ENCODE assay signal across 24 cellular contexts in genomic region chr22:20003304-20003703, GRCh38. TPM values are rescaled to one million over a fixed set of nuclear protein-coding genes. Genes with fewer than 3 reads are reported as not detected.
DNase-seq lines count a peak whose midpoint lies in the region; ATAC-seq, FAIRE-seq and TF ChIP-seq lines count a peak whose summit lies in the region.
"Had no signal": no experiment of that assay in that cellular context is flagged by ENCODE, and none has a peak within 500 bp of the region (broad histone marks: within the 10 kb centered on the region; RNA-seq: fewer than 3 reads in every experiment).

No MANE protein-coding gene starts in this region.

- in situ Hi-C loops in HepG2 (cut with HindIII; ENCODE audit: extremely low pct_ligation_motif_present, low pct_unique_long_range_greater_than_20kb): no loop called here

- H2AFZ ChIP-seq in HepG2 (ENCODE audit: low read length) (no peak overlapping the region), neural progenitor cell (replicated peaks) (no peak overlapping the region)
- H2AFZ ChIP-seq: GM23248 had no signal

- 98% methylated on average over 1 of the region's 1 CpG for WGBS in HepG2 (ENCODE audit: low lambda C conversion rate)
- 86% methylated on average over 1 of the region's 1 CpG for WGBS in right lobe of liver (ENCODE audit: insufficient coverage, low coverage, low lambda C conversion rate, missing lambda C conversion rate)

- H3K4me3 Mint-ChIP-seq in neural progenitor cell: no peak overlapping the region
- no peak overlapping the region for H3K4me3 Mint-ChIP-seq in activated naive CD4-positive, alpha-beta T cell treated with anti-CD3 and anti-CD28 coated beads for 36 hours
- H3K4me3 Mint-ChIP-seq in HFFc6: no peak overlapping the region
- H3K4me3 Mint-ChIP-seq: B cell; CD4-positive, CD25-positive, alpha-beta regulatory T cell; CD8-positive, alpha-beta T cell had no signal

- H3K4me1 ChIP-seq in HepG2 (ENCODE audit: insufficient read depth, low read length) (peaks cover 43% of the 10 kb centered on the region), right lobe of liver (peaks cover 0 to 24% (median 11%) of the 10 kb centered on the region in 4 donors), neural progenitor cell (peaks cover 30% of the 10 kb centered on the region)
- H3K4me1 ChIP-seq: Caco-2 had no signal

- TF ChIP-seq CTCF in HepG2 (CRISPR knock-in tag; IDR thresholded peaks at IDR 0.05) (no peak), right lobe of liver (IDR thresholded peaks at IDR 0.05) (no peak), neural progenitor cell (IDR thresholded peaks at IDR 0.05) (no peak), HFFc6 (IDR thresholded peaks at IDR 0.05) (no peak)

- no TSS peak for BruUV-seq in HepG2 (replicated peaks; lab: Mats Ljungman, UMichigan)

- H3K36me3 Mint-ChIP-seq in neural progenitor cell: peaks cover 16% of the 10 kb centered on the region
- peaks cover 1% of the 10 kb centered on the region for H3K36me3 Mint-ChIP-seq in activated naive CD4-positive, alpha-beta T cell treated with anti-CD3 and anti-CD28 coated beads for 36 hours (ENCODE audit: low read depth)
- peaks cover 18% of the 10 kb centered on the region for H3K36me3 Mint-ChIP-seq in HFFc6 (ENCODE audit: low read depth)

- H3K9me3 ChIP-seq in HepG2 (ENCODE audit: low read length) (peaks cover 14% of the 10 kb centered on the region), right lobe of liver (peaks cover 0 to 9% (median 0%) of the 10 kb centered on the region in 4 donors), neural progenitor cell (ENCODE audit: low read depth) (peaks cover 14% of the 10 kb centered on the region)

- no peak for TF ChIP-seq EP300 in HepG2 (IDR thresholded peaks at IDR 0.05; ENCODE audit: low read depth in 2 of 2, low read length in 2 of 2)
- no peak for TF ChIP-seq EP300 in HepG2 (CRISPR knock-in tag; IDR thresholded peaks at IDR 0.05; ENCODE audit: borderline replicate concordance)

- DNase-seq in HepG2 (ENCODE audit: low spot score) (no peak), right lobe of liver (no peak), neural progenitor cell (ENCODE audit: low spot score) (no peak), HFFc6 (no peak)
- DNase-seq in activated naive CD4-positive, alpha-beta T cell treated with anti-CD3 and anti-CD28 coated beads for 36 hours: no peak
- DNase-seq: Caco-2; CD4-positive, CD25-positive, alpha-beta regulatory T cell; CD8-positive, alpha-beta T cell; DMS153; DMS79; EL; GDM1; GM23248; H7; HCEC 1CT had no signal

- TF ChIP-seq RAD21 in HepG2 (CRISPR knock-in tag; IDR thresholded peaks at IDR 0.05): no peak

- peaks cover 27% of the 10 kb centered on the region for H3K9me3 Mint-ChIP-seq in neural progenitor cell
- H3K9me3 Mint-ChIP-seq in activated naive CD4-positive, alpha-beta T cell treated with anti-CD3 and anti-CD28 coated beads for 36 hours: peaks cover 13% of the 10 kb centered on the region
- H3K9me3 Mint-ChIP-seq in HFFc6: peaks cover 24% of the 10 kb centered on the region

- TF ChIP-seq POLR2A in HepG2 (IDR thresholded peaks at IDR 0.05; ENCODE audit: insufficient read depth in 1 of 2, low read depth in 2 of 2, low read length in 2 of 2) (no peak), right lobe of liver (IDR thresholded peaks at IDR 0.05) (no peak)

- CTCF ChIA-PET in HepG2 (lab: Yijun Ruan, JAX; ENCODE audit: low intra/inter-chr PET ratio, low total read pairs): no interaction called here
- CTCF ChIA-PET in activated naive CD4-positive, alpha-beta T cell treated with anti-CD3 and anti-CD28 coated beads for 36 hours (lab: Charles Lee): no interaction called here

- H4K20me1 ChIP-seq in HepG2 (ENCODE audit: insufficient read depth, low read length) (no peaks in the 10 kb centered on the region; the same call in 1 of the 2 replicates), neural progenitor cell (ENCODE audit: low read depth) (no peaks in the 10 kb centered on the region)
- H4K20me1 ChIP-seq: BLaER1 had no signal

- H3K27ac ChIP-seq in HepG2 (ENCODE audit: extremely low read length, insufficient read depth, low read length): no peak overlapping the region
- no peak overlapping the region for H3K27ac ChIP-seq in right lobe of liver
- H3K27ac ChIP-seq in neural progenitor cell: no peak overlapping the region
- H3K27ac ChIP-seq: 22Rv1, BLaER1, C4-2B, GM23248 had no signal

- POLR2A ChIA-PET in HepG2 (lab: Yijun Ruan, JAX): no interaction called here

- H3K4me3 ChIP-seq in HepG2 (replicated peaks in 1 of 3; ENCODE audit: insufficient read depth in 1 of 3, low read depth in 2 of 3, low read length in 3 of 3): no peak overlapping the region
- H3K4me3 ChIP-seq in right lobe of liver: no peak overlapping the region
- no peak overlapping the region for H3K4me3 ChIP-seq in neural progenitor cell
- H3K4me3 ChIP-seq: BLaER1, GM12878, GM23248 had no signal

- peak; percentile 4 for FAIRE-seq in HepG2 (lab: Jason Lieb, UNC)
- FAIRE-seq in colon (lab: Jason Lieb, UNC): peak; percentile 41
- FAIRE-seq: A204.1, GM12878, GM19239, H1 had no signal

- H3K27me3 Mint-ChIP-seq in neural progenitor cell (ENCODE audit: insufficient read depth, low read depth): peaks cover 7% of the 10 kb centered on the region
- H3K27me3 Mint-ChIP-seq in activated naive CD4-positive, alpha-beta T cell treated with anti-CD3 and anti-CD28 coated beads for 36 hours (ENCODE audit: low read depth): no peaks in the 10 kb centered on the region
- H3K27me3 Mint-ChIP-seq in HFFc6 (ENCODE audit: insufficient read depth): peaks cover 21% of the 10 kb centered on the region
- H3K27me3 Mint-ChIP-seq: B cell had no signal

- H3K27me3 ChIP-seq in HepG2 (ENCODE audit: control insufficient read depth in 1 of 2, insufficient read depth in 2 of 2, low read length in 2 of 2): no peaks in the 10 kb centered on the region
- no peaks in the 10 kb centered on the region for H3K27me3 ChIP-seq in right lobe of liver
- H3K27me3 ChIP-seq in neural progenitor cell: no peaks in the 10 kb centered on the region
- H3K27me3 ChIP-seq: BLaER1 had no signal

- no peak for ATAC-seq in HepG2
- no peak for ATAC-seq in right lobe of liver
- ATAC-seq: CD8-positive, alpha-beta T cell; GM12878 had no signal

- H3K27ac Mint-ChIP-seq in neural progenitor cell: peak overlapping the region; percentile 39
- no peak overlapping the region for H3K27ac Mint-ChIP-seq in activated naive CD4-positive, alpha-beta T cell treated with anti-CD3 and anti-CD28 coated beads for 36 hours
- no peak overlapping the region for H3K27ac Mint-ChIP-seq in HFFc6
- H3K27ac Mint-ChIP-seq: B cell; CD4-positive, CD25-positive, alpha-beta regulatory T cell; CD8-positive, alpha-beta T cell had no signal

- no peak overlapping the region for H3K4me2 ChIP-seq in HepG2 (ENCODE audit: low read depth, low read length)
- no peak overlapping the region for H3K4me2 ChIP-seq in neural progenitor cell

- H3K36me3 ChIP-seq in HepG2 (replicated peaks in 1 of 2; ENCODE audit: control insufficient read depth in 1 of 2, insufficient read depth in 2 of 2, low read length in 2 of 2): peaks cover 1 to 7% of the 10 kb centered on the region in 2 experiments; a peak in 1 of 5 replicates
- no peaks in the 10 kb centered on the region for H3K36me3 ChIP-seq in right lobe of liver
- H3K36me3 ChIP-seq in neural progenitor cell: peaks cover 4% of the 10 kb centered on the region
- H3K36me3 ChIP-seq: BLaER1 had no signal

- intact Hi-C loops in HepG2 (cut with micrococcal nuclease; ENCODE audit: unreplicated experiment) (no loop called here), right lobe of liver (cut with DNase I) (no loop called here)
- intact Hi-C loops in activated naive CD4-positive, alpha-beta T cell treated with anti-CD3 and anti-CD28 coated beads for 36 hours (cut with micrococcal nuclease): no loop called here

- peaks cover 48% of the 10 kb centered on the region for H3K4me1 Mint-ChIP-seq in neural progenitor cell
- H3K4me1 Mint-ChIP-seq in activated naive CD4-positive, alpha-beta T cell treated with anti-CD3 and anti-CD28 coated beads for 36 hours (ENCODE audit: low read depth): no peaks in the 10 kb centered on the region
- H3K4me1 Mint-ChIP-seq in HFFc6 (ENCODE audit: low read depth): no peaks in the 10 kb centered on the region
- H3K4me1 Mint-ChIP-seq: B cell; CD4-positive, CD25-positive, alpha-beta regulatory T cell had no signal

- H3K9ac ChIP-seq in HepG2 (ENCODE audit: insufficient read depth, low read depth, low read length) (no peak overlapping the region), neural progenitor cell (no peak overlapping the region)
- H3K9ac ChIP-seq: GM23248 had no signal

- H3F3A ChIP-seq in neural progenitor cell (ENCODE audit: low read depth): peaks cover 9% of the 10 kb centered on the region

- H3K79me2 ChIP-seq in HepG2 (ENCODE audit: insufficient read depth, low read length): peaks cover 9% of the 10 kb centered on the region
- no peaks in the 10 kb centered on the region for H3K79me2 ChIP-seq in neural progenitor cell (ENCODE audit: low read depth)

RNA-seq across cellular contexts. Expression of gene ARVCF, which starts 13.3 kb away (rescaled TPM):
- total RNA-seq in HepG2 (2016; rRNA removed; fragmentation: Illumina TruSeq; extraction: Trizol) (10.4 and 17.7 TPM in 2 replicates), right lobe of liver (10 to 100 TPM; 11.5 to 40.9 (median 20.7) TPM), neural progenitor cell (ENCODE audit: low replicate concordance) (35.4 and 159 TPM in 2 replicates)
- total RNA-seq in HepG2 (2016; cell fraction: cytosol; rRNA removed; fragmentation: Illumina TruSeq; extraction: Trizol; ENCODE audit: low read depth): 3.9 and 4.0 TPM in 2 replicates
- total RNA-seq in HepG2 (2016; cell fraction: insoluble cytoplasmic fraction; rRNA removed; fragmentation: Illumina TruSeq; extraction: Trizol): 8.1 and 18.0 TPM in 2 replicates
- total RNA-seq in HepG2 (2016; cell fraction: membrane; rRNA removed; fragmentation: Illumina TruSeq; extraction: Trizol): 3.8 and 4.0 TPM in 2 replicates
- total RNA-seq in HepG2 (2016; cell fraction: nucleus; rRNA removed; fragmentation: Illumina TruSeq; extraction: Trizol): 20.2 and 20.4 TPM in 2 replicates
- polyA plus RNA-seq in HepG2 (2011; rRNA removed): 16.4 and 23.8 TPM in 2 replicates
- 8.4 and 13.1 TPM in 2 replicates for polyA plus RNA-seq in HepG2 (2011; cell fraction: cytosol; rRNA removed)
- 152 and 182 TPM in 2 replicates for polyA plus RNA-seq in HepG2 (2011; cell fraction: nucleus; rRNA removed)
- polyA plus RNA-seq in HepG2 (2012): 11.1 and 12.4 TPM in 2 replicates
- 0.99 and 1.4 TPM in 2 replicates for polyA plus RNA-seq in HepG2 (2016; cell fraction: cytosol; fragmentation: Illumina TruSeq; extraction: Trizol; ENCODE audit: low read depth)
- 8.5 and 10.9 TPM in 2 replicates for polyA plus RNA-seq in HepG2 (2016; cell fraction: insoluble cytoplasmic fraction; fragmentation: Illumina TruSeq; extraction: Trizol; ENCODE audit: low read depth)
- 2.0 and 2.3 TPM in 2 replicates for polyA plus RNA-seq in HepG2 (2016; cell fraction: membrane; fragmentation: Illumina TruSeq; extraction: Trizol; ENCODE audit: low read depth)
- 42.2 and 48.6 TPM in 2 replicates for polyA plus RNA-seq in HepG2 (2016; cell fraction: nucleus; fragmentation: Illumina TruSeq; extraction: Trizol; ENCODE audit: insufficient read depth, low read depth)
- 1.2 and 26.6 TPM in 2 replicates for polyA minus RNA-seq in HepG2 (2011; rRNA and poly(A)+ RNA removed; ENCODE audit: low replicate concordance)
- 9.2 and 12.0 TPM in 2 replicates for polyA minus RNA-seq in HepG2 (2011; cell fraction: cytosol; rRNA and poly(A)+ RNA removed)
- polyA minus RNA-seq in HepG2 (2011; cell fraction: nucleus; rRNA and poly(A)+ RNA removed): 28.6 and 29.7 TPM in 2 replicates
- 1 to 10 TPM; 2.0 to 2.6 TPM for total RNA-seq in activated naive CD4-positive, alpha-beta T cell treated with anti-CD3 and anti-CD28 coated beads for 36 hours
- total RNA-seq in HFFc6 (2021; fragmentation: NEBNext Ultra II Directional; extraction: Animal tissue kit (Norgen Biotek cat#: 25700)): 1 to 10 TPM; 1.5 to 3.3 (median 2.0) TPM

RNA-seq across cellular contexts. Expression of gene TANGO2, which starts 17.6 kb away (rescaled TPM):
- total RNA-seq in HepG2 (2016; rRNA removed; fragmentation: Illumina TruSeq; extraction: Trizol) (12.1 and 12.9 TPM in 2 replicates), right lobe of liver (10 to 100 TPM; 11.0 to 27.0 (median 15.5) TPM), neural progenitor cell (ENCODE audit: low replicate concordance) (9.1 and 10.0 TPM in 2 replicates)
- 7.0 and 7.5 TPM in 2 replicates for total RNA-seq in HepG2 (2016; cell fraction: cytosol; rRNA removed; fragmentation: Illumina TruSeq; extraction: Trizol; ENCODE audit: low read depth)
- 11.8 and 12.2 TPM in 2 replicates for total RNA-seq in HepG2 (2016; cell fraction: insoluble cytoplasmic fraction; rRNA removed; fragmentation: Illumina TruSeq; extraction: Trizol)
- 17.5 and 20.9 TPM in 2 replicates for total RNA-seq in HepG2 (2016; cell fraction: membrane; rRNA removed; fragmentation: Illumina TruSeq; extraction: Trizol)
- total RNA-seq in HepG2 (2016; cell fraction: nucleus; rRNA removed; fragmentation: Illumina TruSeq; extraction: Trizol): 7.2 and 10.6 TPM in 2 replicates
- 14.8 and 20.8 TPM in 2 replicates for polyA plus RNA-seq in HepG2 (2011; rRNA removed)
- polyA plus RNA-seq in HepG2 (2011; cell fraction: cytosol; rRNA removed): 17.4 and 18.3 TPM in 2 replicates
- polyA plus RNA-seq in HepG2 (2011; cell fraction: nucleus; rRNA removed): 24.2 and 25.5 TPM in 2 replicates
- 5.0 and 9.6 TPM in 2 replicates for polyA plus RNA-seq in HepG2 (2012)
- 8.1 TPM in 2 replicates for polyA plus RNA-seq in HepG2 (2016; cell fraction: cytosol; fragmentation: Illumina TruSeq; extraction: Trizol; ENCODE audit: low read depth)
- 10.1 and 14.2 TPM in 2 replicates for polyA plus RNA-seq in HepG2 (2016; cell fraction: insoluble cytoplasmic fraction; fragmentation: Illumina TruSeq; extraction: Trizol; ENCODE audit: low read depth)
- polyA plus RNA-seq in HepG2 (2016; cell fraction: membrane; fragmentation: Illumina TruSeq; extraction: Trizol; ENCODE audit: low read depth): 14.1 and 15.1 TPM in 2 replicates
- polyA plus RNA-seq in HepG2 (2016; cell fraction: nucleus; fragmentation: Illumina TruSeq; extraction: Trizol; ENCODE audit: insufficient read depth, low read depth): 17.4 and 18.4 TPM in 2 replicates
- polyA minus RNA-seq in HepG2 (2011; rRNA and poly(A)+ RNA removed; ENCODE audit: low replicate concordance): 34.8 and 39.9 TPM in 2 replicates
- polyA minus RNA-seq in HepG2 (2011; cell fraction: cytosol; rRNA and poly(A)+ RNA removed): 9.8 and 10.9 TPM in 2 replicates
- 8.9 and 9.0 TPM in 2 replicates for polyA minus RNA-seq in HepG2 (2011; cell fraction: nucleus; rRNA and poly(A)+ RNA removed)
- total RNA-seq in activated naive CD4-positive, alpha-beta T cell treated with anti-CD3 and anti-CD28 coated beads for 36 hours: 10 to 100 TPM; 16.0 to 19.0 TPM
- 10 to 100 TPM; 28.5 to 38.0 (median 34.9) TPM for total RNA-seq in HFFc6 (2021; fragmentation: NEBNext Ultra II Directional; extraction: Animal tissue kit (Norgen Biotek cat#: 25700))
